In genomic region chr2:144443837-144444236, GRCh38 we compare ENCODE assay signal across 17 cellular contexts.
DNase-seq lines count a peak whose midpoint lies in the region; ATAC-seq, FAIRE-seq and TF ChIP-seq lines count a peak whose summit lies in the region.
"Had no signal": no experiment of that assay in that cellular context is flagged by ENCODE, and none has a peak within 500 bp of the region (broad histone marks: within the 10 kb centered on the region; RNA-seq: fewer than 3 reads in every experiment).

No MANE protein-coding gene starts in this region.

- no peak for TF ChIP-seq POLR2A in spleen (IDR thresholded peaks at IDR 0.05)

- no peaks in the 10 kb centered on the region for H3K9me3 ChIP-seq in HUES48 (ENCODE audit: control insufficient read depth, insufficient read depth, low read length)
- no peaks in the 10 kb centered on the region for H3K9me3 ChIP-seq in left lung
- no peaks in the 10 kb centered on the region for H3K9me3 ChIP-seq in spleen
- H3K9me3 ChIP-seq in colonic mucosa, result no peaks in the 10 kb centered on the region

- H3K9ac ChIP-seq in HUES48 (ENCODE audit: low read depth, low read length), result no peak overlapping the region
- H3K9ac ChIP-seq in colonic mucosa (ENCODE audit: low read depth in 2 of 2, low read length in 2 of 2), result no peak overlapping the region

- no peak overlapping the region for H3K4me3 Mint-ChIP-seq in chondrocyte (ENCODE audit: unreplicated experiment)
- H3K4me3 Mint-ChIP-seq: stimulated activated naive CD8-positive, alpha-beta T cell treated with anti-CD3 and anti-CD28 coated beads, Interleukin-15, Interleukin-2, amounts not matched to agents 100 ng/mL and 50 ng/mL, for 24 hours; T-cell had no signal

- H3K27ac ChIP-seq in HUES48 (ENCODE audit: low read depth, low read length) (peak overlapping the region; percentile 84), left lung (peak overlapping the region; percentile 14 to 16), spleen (peak overlapping the region; percentile 27 to 76 (median 70)), colonic mucosa (no peak overlapping the region)

- peaks cover 32% of the 10 kb centered on the region for H3K27me3 ChIP-seq in HUES48 (ENCODE audit: control insufficient read depth, insufficient read depth, low read length)
- no peaks in the 10 kb centered on the region for H3K27me3 ChIP-seq in left lung
- no peaks in the 10 kb centered on the region for H3K27me3 ChIP-seq in spleen (replicated peaks in 1 of 7)
- no peaks in the 10 kb centered on the region for H3K27me3 ChIP-seq in colonic mucosa

- H3K4me3 ChIP-seq in HUES48 (ENCODE audit: low read depth, low read length), result no peak overlapping the region
- H3K4me3 ChIP-seq in left lung, result no peak overlapping the region
- H3K4me3 ChIP-seq in spleen, result no peak overlapping the region
- no peak overlapping the region for H3K4me3 ChIP-seq in colonic mucosa

- ATAC-seq in left lung, result no peak
- ATAC-seq: PC-3, T-cell had no signal

- H3K36me3 ChIP-seq in HUES48 (ENCODE audit: control insufficient read depth, insufficient read depth, low read length), result no peaks in the 10 kb centered on the region
- peaks cover 0 to 4% of the 10 kb centered on the region in 2 donors for H3K36me3 ChIP-seq in left lung
- peaks cover 0 to 20% (median 0%) of the 10 kb centered on the region in 6 donors for H3K36me3 ChIP-seq in spleen
- no peaks in the 10 kb centered on the region for H3K36me3 ChIP-seq in colonic mucosa

- peaks cover 28% of the 10 kb centered on the region for H3K4me1 Mint-ChIP-seq in chondrocyte (ENCODE audit: low read depth)

- no peak for FAIRE-seq in D721Med (lab: Jason Lieb, UNC)

- peak overlapping the region; percentile 34 for H3K27ac Mint-ChIP-seq in chondrocyte (ENCODE audit: unreplicated experiment)
- H3K27ac Mint-ChIP-seq: stimulated activated naive CD8-positive, alpha-beta T cell treated with anti-CD3 and anti-CD28 coated beads, Interleukin-15, Interleukin-2, amounts not matched to agents 100 ng/mL and 50 ng/mL, for 24 hours; T-cell had no signal

- no peak for DNase-seq in chondrocyte (ENCODE audit: low spot score)
- DNase-seq in left lung, result no peak
- no peak for DNase-seq in spleen
- no peak for DNase-seq in colonic mucosa
- DNase-seq in D721Med (ENCODE audit: insufficient read length, low spot score), result no peak
- no peak for DNase-seq in GM13976 (ENCODE audit: low spot score)
- no peak for DNase-seq in NCI-H526 treated with DMSO at 0.1 percent for 48 hours (lab: John Stamatoyannopoulos, UW)
- DNase-seq: activated T-cell treated with anti-CD3 and anti-CD28 coated beads, Interleukin-2, amount 50 U/mL, for 48 hours; anterior cingulate cortex; HCEC 1CT; hippocampal formation; NCI-H2227 treated with DMSO at 0.1 percent for 48 hours; PC-3; retina; T-cell had no signal

- peaks cover 9% of the 10 kb centered on the region for H3K36me3 Mint-ChIP-seq in chondrocyte (ENCODE audit: low read depth)
- H3K36me3 Mint-ChIP-seq: T-cell had no signal

- WGBS in spleen, 5 donors, result 47 to 69% (median 56%) methylated on average over 3 of the region's 3 CpGs

- no peaks in the 10 kb centered on the region for H3K9me3 Mint-ChIP-seq in chondrocyte (ENCODE audit: low read depth)
- H3K9me3 Mint-ChIP-seq: stimulated activated naive CD8-positive, alpha-beta T cell treated with anti-CD3 and anti-CD28 coated beads, Interleukin-15, Interleukin-2, amounts not matched to agents 100 ng/mL and 50 ng/mL, for 24 hours; T-cell had no signal

- H3K4me1 ChIP-seq in HUES48 (ENCODE audit: control insufficient read depth, insufficient read depth, low read length) (peaks cover 55% of the 10 kb centered on the region), left lung (peaks cover 0 to 90% of the 10 kb centered on the region in 2 donors), spleen (peaks cover 26 to 100% (median 81%) of the 10 kb centered on the region in 6 donors), colonic mucosa (no peaks in the 10 kb centered on the region)

- no peaks in the 10 kb centered on the region for H3K27me3 Mint-ChIP-seq in chondrocyte (ENCODE audit: low read depth)
- H3K27me3 Mint-ChIP-seq: stimulated activated naive CD8-positive, alpha-beta T cell treated with anti-CD3 and anti-CD28 coated beads, Interleukin-15, Interleukin-2, amounts not matched to agents 100 ng/mL and 50 ng/mL, for 24 hours; T-cell had no signal

- in situ Hi-C loops in GM13976 (cut with MboI; ENCODE audit: low sequenced_read_pairs, unreplicated experiment), result no loop called here

- TF ChIP-seq CTCF in chondrocyte (IDR thresholded peaks at IDR 0.05), result no peak
- no peak for TF ChIP-seq CTCF in left lung (IDR thresholded peaks at IDR 0.05)
- no peak for TF ChIP-seq CTCF in spleen (IDR thresholded peaks at IDR 0.05 in 8 of 11, conservative IDR thresholded peaks at IDR 0.05 in 3 of 11)
- no peak for TF ChIP-seq CTCF in colonic mucosa (IDR thresholded peaks at IDR 0.05)
- TF ChIP-seq CTCF in D721Med (IDR thresholded peaks at IDR 0.05; ENCODE audit: insufficient read depth, missing control alignments), result no peak
- TF ChIP-seq CTCF in GM13976 (IDR thresholded peaks at IDR 0.05; ENCODE audit: borderline replicate concordance, control extremely low read depth, extremely low read depth, insufficient read depth, missing control alignments), result no peak

- intact Hi-C loops in left lung (cut with DNase I), result no loop called here
- intact Hi-C loops in spleen (cut with DNase I; ENCODE audit: low total_unique reads), result no loop called here
- intact Hi-C loops in colonic mucosa (cut with DNase I), result no loop called here
